11 cellular contexts compared by ENCODE assay signal in the genomic region with DNA sequence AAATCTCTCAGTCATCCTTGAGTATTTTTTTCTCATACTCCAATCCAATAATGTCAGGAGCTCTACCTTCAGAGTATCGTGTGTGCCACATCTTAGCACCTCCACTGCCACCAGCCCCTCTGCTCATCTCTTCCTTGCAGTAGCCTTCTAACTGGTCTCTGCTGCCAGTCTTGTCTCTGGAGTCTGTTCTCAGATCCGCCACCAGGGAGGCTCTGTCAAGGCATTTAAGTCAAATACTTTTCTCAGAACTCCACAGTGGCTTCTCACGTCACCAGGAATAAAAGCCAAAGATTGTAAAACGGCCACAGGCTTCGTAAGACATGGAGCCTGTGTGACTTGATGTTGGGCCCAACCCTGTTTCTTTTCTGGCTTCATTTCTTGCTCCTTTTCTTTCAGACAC. TPM values are rescaled to one million over a fixed set of nuclear protein-coding genes. Genes with fewer than 3 reads are reported as not detected.
DNase-seq lines count a peak whose midpoint lies in the region; ATAC-seq, FAIRE-seq and TF ChIP-seq lines count a peak whose summit lies in the region.
"Had no signal": no experiment of that assay in that cellular context is flagged by ENCODE, and none has a peak within 500 bp of the region (broad histone marks: within the 10 kb centered on the region; RNA-seq: fewer than 3 reads in every experiment).

No MANE protein-coding gene starts in this region.

- no peak overlapping the region for H2BK15ac ChIP-seq in H1 (ENCODE audit: low read length)

- H3K27me3 Mint-ChIP-seq in activated T-cell treated with anti-CD3 and anti-CD28 coated beads, Interleukin-2, amount 50 U/mL, for 24 hours, result no peaks in the 10 kb centered on the region
- no peaks in the 10 kb centered on the region for H3K27me3 Mint-ChIP-seq in T-helper 17 cell

- no peak overlapping the region for H3K14ac ChIP-seq in H1 (ENCODE audit: insufficient read length)

- no peaks in the 10 kb centered on the region for H3K79me2 ChIP-seq in H1 (ENCODE audit: control insufficient read depth in 1 of 2, insufficient read depth in 2 of 2, low read length in 2 of 2)

- H2AFZ ChIP-seq in H1 (ENCODE audit: low read length), result no peak overlapping the region

- 81% methylated on average over 5 of the region's 5 CpGs; no CpG with 5 or more reads in 1 of the 2 experiments for WGBS in H1 (ENCODE audit: extremely low coverage in 1 of 2, insufficient coverage in 1 of 2, insufficient read length in 1 of 2, insufficient replicate concordance in 2 of 2, low coverage in 1 of 2, low lambda C conversion rate in 2 of 2, missing lambda C conversion rate in 1 of 2), 2 experiments
- WGBS in small intestine, 3 donors, result 89 to 94% (median 89%) methylated on average over 5 of the region's 5 CpGs

- H2BK5ac ChIP-seq in H1 (ENCODE audit: low read depth, low read length), result no peak overlapping the region

- H2BK12ac ChIP-seq in H1 (ENCODE audit: low read depth, low read length), result no peak overlapping the region

- POLR2A ChIA-PET in H1 (lab: Charles Lee; ENCODE audit: partially characterized antibody), result no interaction called here

- no peak overlapping the region for H3K4me3 ChIP-seq in H1 (ENCODE audit: extremely low read depth in 1 of 4, insufficient read depth in 2 of 4, low read depth in 3 of 4, low read length in 4 of 4)
- H3K4me3 ChIP-seq in small intestine (ENCODE audit: low read depth in 1 of 2, low read length in 2 of 2), result no peak overlapping the region
- H3K4me3 ChIP-seq: vagina had no signal

- TF ChIP-seq CTCF in H1 (IDR thresholded peaks at IDR 0.05; ENCODE audit: control extremely low read depth in 1 of 3, insufficient read depth in 1 of 3, low read depth in 1 of 3, low read length in 3 of 3), result peak in 2 of 3 experiments; percentile 10 to 20; a peak in 2 of 4 replicates

- H3K36me3 Mint-ChIP-seq in activated T-cell treated with anti-CD3 and anti-CD28 coated beads, Interleukin-2, amount 50 U/mL, for 24 hours (ENCODE audit: low read depth), result peaks cover 91% of the 10 kb centered on the region
- H3K36me3 Mint-ChIP-seq in T-helper 17 cell (ENCODE audit: low read depth), result peaks cover 7% of the 10 kb centered on the region

- no peak overlapping the region for H2BK120ac ChIP-seq in H1 (replicated peaks; ENCODE audit: low read depth, low read length)

- H3K4me1 ChIP-seq in H1 (replicated peaks in 1 of 4; ENCODE audit: control insufficient read depth in 3 of 4, insufficient read depth in 4 of 4, low read length in 3 of 4) (no peaks in the 10 kb centered on the region), small intestine (ENCODE audit: control insufficient read depth in 2 of 2, insufficient read depth in 1 of 2, low read depth in 1 of 2, low read length in 1 of 2) (peaks cover 0 to 4% of the 10 kb centered on the region in 2 donors)

- FAIRE-seq in H1 (lab: Jason Lieb, UNC) (no peak), small intestine (lab: Jason Lieb, UNC) (no peak)
- FAIRE-seq: GM12892, GM19239 had no signal

- TF ChIP-seq EP300 in H1 (IDR thresholded peaks at IDR 0.05; ENCODE audit: borderline replicate concordance in 1 of 2, low read depth in 2 of 2, low read length in 2 of 2), result no peak

- no peak; a peak in 1 of 4 replicates for TF ChIP-seq RAD21 in H1 (IDR thresholded peaks at IDR 0.05 in 1 of 2, conservative IDR thresholded peaks at IDR 0.05 in 1 of 2; ENCODE audit: low read depth in 2 of 2, low read length in 2 of 2)

- H3K56ac ChIP-seq in H1 (replicated peaks; ENCODE audit: insufficient read length, low read depth, low read length), result no peak overlapping the region

- H3K23ac ChIP-seq in H1 (ENCODE audit: insufficient read length), result no peak overlapping the region

- H3K27ac ChIP-seq in H1 (ENCODE audit: low read depth, low read length) (no peak overlapping the region), small intestine (ENCODE audit: low read depth in 1 of 2, low read length in 1 of 2) (no peak overlapping the region)
- H3K27ac ChIP-seq: vagina had no signal

- H3K27me3 ChIP-seq in H1 (replicated peaks in 1 of 4; ENCODE audit: control insufficient read depth in 3 of 4, extremely low read depth in 1 of 4, insufficient read depth in 3 of 4, low read length in 3 of 4) (peaks cover 0 to 1% (median 0%) of the 10 kb centered on the region in 4 experiments; a peak in 1 of 7 replicates), small intestine (ENCODE audit: control insufficient read depth in 2 of 2, insufficient read depth in 2 of 2, low read length in 2 of 2) (no peaks in the 10 kb centered on the region)
- H3K27me3 ChIP-seq: vagina had no signal

- H4K91ac ChIP-seq in H1 (replicated peaks; ENCODE audit: insufficient read length, low read length), result no peak overlapping the region

- H3K9me3 Mint-ChIP-seq in activated T-cell treated with anti-CD3 and anti-CD28 coated beads, Interleukin-2, amount 50 U/mL, for 24 hours, result no peaks in the 10 kb centered on the region

- no peak overlapping the region for H3K4me3 Mint-ChIP-seq in activated T-cell treated with anti-CD3 and anti-CD28 coated beads, Interleukin-2, amount 50 U/mL, for 24 hours
- H3K4me3 Mint-ChIP-seq in T-helper 17 cell, result no peak overlapping the region

- H3K4me2 ChIP-seq in H1 (ENCODE audit: insufficient read depth in 1 of 2, low read depth in 2 of 2, low read length in 2 of 2), result no peak overlapping the region

- no peak overlapping the region for H4K8ac ChIP-seq in H1 (ENCODE audit: extremely low read depth, insufficient read depth, low read length)

- CTCF ChIA-PET in H1 (lab: Charles Lee; ENCODE audit: partially characterized antibody), result interaction anchor here (1.0 to 1.1 kb wide), 2 partner anchors 225 to 346 kb away, joined by 3 to 4 read pairs; no protein-coding TSS in a partner anchor

- H2AK5ac ChIP-seq in H1 (ENCODE audit: low read depth, low read length), result no peak overlapping the region

- TF ChIP-seq POLR2A in H1 (IDR thresholded peaks at IDR 0.05; ENCODE audit: control extremely low read depth in 1 of 2, low read depth in 2 of 2, low read length in 2 of 2), result no peak

- H3K4ac ChIP-seq in H1 (replicated peaks; ENCODE audit: insufficient read length, low read depth, low read length), result no peak overlapping the region

- H3K36me3 ChIP-seq in H1 (ENCODE audit: control insufficient read depth in 2 of 4, insufficient read depth in 4 of 4, low read length in 3 of 4) (peaks cover 2 to 61% (median 23%) of the 10 kb centered on the region in 4 experiments), small intestine (ENCODE audit: control insufficient read depth in 2 of 2, insufficient read depth in 2 of 2, low read length in 2 of 2) (peaks cover 4 to 19% of the 10 kb centered on the region in 2 donors)

- H3K18ac ChIP-seq in H1 (ENCODE audit: extremely low read depth, low read length), result no peak overlapping the region

- peak; percentile 40 for ATAC-seq in T-helper 17 cell
- no peak for ATAC-seq in GM18502 (IDR thresholded peaks at IDR 0.05; ENCODE audit: poor library complexity, unreplicated experiment)

- no peak overlapping the region for H3K9ac ChIP-seq in H1 (replicated peaks in 1 of 4; ENCODE audit: extremely low read depth in 1 of 4, low read depth in 3 of 4, low read length in 3 of 4)

- DNase-seq in activated T-cell treated with anti-CD3 and anti-CD28 coated beads, Interleukin-2, amount 50 U/mL, for 24 hours, result no peak
- no peak for DNase-seq in activated T-cell treated with anti-CD3 and anti-CD28 coated beads, Interleukin-2, amount 50 U/mL, for 1 hour
- DNase-seq in T-helper 17 cell (no peak), H1 (ENCODE audit: low read depth in 1 of 2, low spot score in 2 of 2) (no peak), small intestine (peak; percentile 16), dedifferentiated amniotic fluid mesenchymal stem cell (ENCODE audit: extremely low spot score) (no peak), HCEC 1CT (no peak)

- H3K4me1 Mint-ChIP-seq in activated T-cell treated with anti-CD3 and anti-CD28 coated beads, Interleukin-2, amount 50 U/mL, for 24 hours (ENCODE audit: low read depth), result peaks cover 61% of the 10 kb centered on the region
- H3K4me1 Mint-ChIP-seq in T-helper 17 cell, result peaks cover 30% of the 10 kb centered on the region

- H3K9me3 ChIP-seq in T-helper 17 cell (ENCODE audit: control insufficient read depth, low read length, poor library complexity, severe bottlenecking) (no peaks in the 10 kb centered on the region), H1 (ENCODE audit: insufficient read depth in 2 of 2, low read depth in 1 of 2, low read length in 1 of 2) (no peaks in the 10 kb centered on the region), small intestine (ENCODE audit: control insufficient read depth, low read depth) (no peaks in the 10 kb centered on the region)
- H3K9me3 ChIP-seq: vagina had no signal

- peak overlapping the region; percentile 27 for H3K27ac Mint-ChIP-seq in activated T-cell treated with anti-CD3 and anti-CD28 coated beads, Interleukin-2, amount 50 U/mL, for 24 hours
- H3K27ac Mint-ChIP-seq in T-helper 17 cell, result peak overlapping the region; percentile 27

- H3K23me2 ChIP-seq in H1 (ENCODE audit: low read depth, low read length), result no peaks in the 10 kb centered on the region

- no peak overlapping the region for H4K5ac ChIP-seq in H1 (ENCODE audit: insufficient read length, low read depth, low read length)

- 0 out of 2 replicates have a peak, but pooled peaks cover 3% of the 10 kb centered on the region for H3K79me1 ChIP-seq in H1 (ENCODE audit: low read depth, low read length)

- H4K20me1 ChIP-seq in H1 (replicated peaks in 1 of 2; ENCODE audit: control insufficient read depth in 1 of 2, insufficient read depth in 2 of 2, low read length in 2 of 2), result no peaks in the 10 kb centered on the region

- no peak overlapping the region for H2BK20ac ChIP-seq in H1 (ENCODE audit: low read length)

RNA-seq across cellular contexts. Expression of a gene that starts 7.1 kb away (rescaled TPM):
- total RNA-seq in T-helper 17 cell, result 10 to 100 TPM; 12.0 to 14.8 TPM
- total RNA-seq in H1 (2021; fragmentation: NEBNext Ultra II Directional; extraction: Animal tissue kit (Norgen Biotek cat#: 25700)), result 27.4 and 33.4 TPM in 2 replicates
- 35.1 and 58.5 TPM in 2 replicates for polyA plus RNA-seq in H1 (2011; rRNA removed)
- 45.4 TPM for polyA plus RNA-seq in H1 (2011; cell fraction: cytosol; rRNA removed)
- polyA plus RNA-seq in H1 (2011; cell fraction: nucleus; rRNA removed), result 9.5 TPM
- polyA plus RNA-seq in H1 (2012, experiment 1 of 2), result 27.0 to 36.6 TPM (median 30.3 TPM) in 4 replicates
- 7.2 TPM for polyA plus RNA-seq in H1 (2012, experiment 2 of 2)
- polyA plus RNA-seq in H1 (2013, experiment 1 of 2), result 52.2 TPM
- polyA plus RNA-seq in H1 (2013, experiment 2 of 2), result 55.1 TPM
- polyA minus RNA-seq in H1 (2011; rRNA and poly(A)+ RNA removed), result 11.9 and 13.9 TPM in 2 replicates
- 7.5 TPM for polyA minus RNA-seq in H1 (2011; cell fraction: cytosol; rRNA and poly(A)+ RNA removed)
- 10.3 TPM for polyA minus RNA-seq in H1 (2011; cell fraction: nucleus; rRNA and poly(A)+ RNA removed)
- polyA plus RNA-seq in small intestine, result 10 to 100 TPM; 17.0 to 33.9 (median 20.8) TPM

RNA-seq across cellular contexts. Expression of a gene that starts 7.2 kb away (rescaled TPM):
- 10 to 100 TPM; 20.0 to 20.7 TPM for total RNA-seq in T-helper 17 cell
- total RNA-seq in H1 (2021; fragmentation: NEBNext Ultra II Directional; extraction: Animal tissue kit (Norgen Biotek cat#: 25700)), result 22.1 and 24.7 TPM in 2 replicates
- 19.4 and 20.3 TPM in 2 replicates for polyA plus RNA-seq in H1 (2011; rRNA removed)
- polyA plus RNA-seq in H1 (2011; cell fraction: cytosol; rRNA removed), result 40.1 TPM
- polyA plus RNA-seq in H1 (2011; cell fraction: nucleus; rRNA removed), result 13.6 TPM
- polyA plus RNA-seq in H1 (2012, experiment 1 of 2), result 21.8 to 36.4 TPM (median 24.7 TPM) in 4 replicates
- polyA plus RNA-seq in H1 (2012, experiment 2 of 2), result 14.8 TPM
- polyA plus RNA-seq in H1 (2013, experiment 1 of 2), result 41.3 TPM
- 39.4 TPM for polyA plus RNA-seq in H1 (2013, experiment 2 of 2)
- polyA minus RNA-seq in H1 (2011; rRNA and poly(A)+ RNA removed), result 4.0 and 5.9 TPM in 2 replicates
- polyA minus RNA-seq in H1 (2011; cell fraction: cytosol; rRNA and poly(A)+ RNA removed), result 15.5 TPM
- 13.1 TPM for polyA minus RNA-seq in H1 (2011; cell fraction: nucleus; rRNA and poly(A)+ RNA removed)
- polyA plus RNA-seq in small intestine, result 10 to 100 TPM; 29.7 to 42.5 (median 31.1) TPM
